In genomic region chr14:105224845-105225585, GRCh38 we compare ENCODE assay signal across 21 cellular contexts. TPM values are rescaled to one million over a fixed set of nuclear protein-coding genes. Genes with fewer than 3 reads are reported as not detected.
A peak's percentile ranks its signal among the peaks of the same experiment; 100 is the strongest.
DNase-seq lines count a peak whose midpoint lies in the region; ATAC-seq and TF ChIP-seq lines count a peak whose summit lies in the region.
"Had no signal": no experiment of that assay in that cellular context is flagged by ENCODE, and none has a peak within 500 bp of the region (broad histone marks: within the 10 kb centered on the region; RNA-seq: fewer than 3 reads in every experiment).

No MANE protein-coding gene starts in this region.

- H3K4me1 ChIP-seq in CD4-positive, CD25-positive, alpha-beta regulatory T cell (ENCODE audit: control insufficient read depth, insufficient read depth, low read length, poor library complexity, severe bottlenecking): no peaks in the 10 kb centered on the region
- no peaks in the 10 kb centered on the region for H3K4me1 ChIP-seq in trophoblast cell (ENCODE audit: control insufficient read depth in 1 of 2, insufficient read depth in 2 of 2, low read length in 2 of 2)
- H3K4me1 ChIP-seq: Peyer's patch had no signal

- H3K4me3 ChIP-seq in CD4-positive, CD25-positive, alpha-beta regulatory T cell (ENCODE audit: low read depth, low read length): no peak overlapping the region
- H3K4me3 ChIP-seq in epithelial cell of esophagus (ENCODE audit: low read length): no peak overlapping the region
- no peak overlapping the region for H3K4me3 ChIP-seq in trophoblast cell (ENCODE audit: low read depth, low read length)
- H3K4me3 ChIP-seq: MG63, Peyer's patch had no signal

- H3K79me2 ChIP-seq in trophoblast cell (ENCODE audit: control insufficient read depth, insufficient read depth, low read length, poor library complexity): no peaks in the 10 kb centered on the region

- no peak overlapping the region for H3K18ac ChIP-seq in trophoblast cell (ENCODE audit: low read length)

- no peak overlapping the region for H3K4me3 Mint-ChIP-seq in activated T-cell treated with anti-CD3 and anti-CD28 coated beads, Interleukin-2, amount 50 U/mL, for 72 hours
- H3K4me3 Mint-ChIP-seq in CD4-positive, CD25-positive, alpha-beta regulatory T cell: no peak overlapping the region
- no peak overlapping the region for H3K4me3 Mint-ChIP-seq in stimulated activated naive B cell treated with anti-CD40 and anti-IgM and Interleukin-4, amounts not matched to agents 10 μg/mL and 1 μg/mL and 100 μg/mL, for 72 hours
- H3K4me3 Mint-ChIP-seq: CD8-positive, alpha-beta T cell; HFFc6 had no signal

- H3K27ac Mint-ChIP-seq in activated T-cell treated with anti-CD3 and anti-CD28 coated beads, Interleukin-2, amount 50 U/mL, for 72 hours: peak overlapping the region; percentile 33
- peak overlapping the region in 2 of 3 donors; percentile 25 to 32 for H3K27ac Mint-ChIP-seq in CD4-positive, CD25-positive, alpha-beta regulatory T cell
- H3K27ac Mint-ChIP-seq in stimulated activated naive B cell treated with anti-CD40 and anti-IgM and Interleukin-4, amounts not matched to agents 10 μg/mL and 1 μg/mL and 100 μg/mL, for 72 hours: no peak overlapping the region
- H3K27ac Mint-ChIP-seq: CD8-positive, alpha-beta T cell; HFFc6 had no signal

- H3K79me1 ChIP-seq in trophoblast cell (ENCODE audit: low read length): no peaks in the 10 kb centered on the region

- H3K14ac ChIP-seq in trophoblast cell (ENCODE audit: low read length): no peak overlapping the region

- no peak overlapping the region for H3K4me2 ChIP-seq in trophoblast cell (ENCODE audit: low read length)

- H3K9me3 Mint-ChIP-seq in activated T-cell treated with anti-CD3 and anti-CD28 coated beads, Interleukin-2, amount 50 U/mL, for 72 hours: no peaks in the 10 kb centered on the region
- H3K9me3 Mint-ChIP-seq in CD4-positive, CD25-positive, alpha-beta regulatory T cell: no peaks in the 10 kb centered on the region
- no peaks in the 10 kb centered on the region for H3K9me3 Mint-ChIP-seq in stimulated activated naive B cell treated with anti-CD40 and anti-IgM and Interleukin-4, amounts not matched to agents 10 μg/mL and 1 μg/mL and 100 μg/mL, for 72 hours
- H3K9me3 Mint-ChIP-seq: CD8-positive, alpha-beta T cell; HFFc6 had no signal

- no peak overlapping the region for H2BK120ac ChIP-seq in trophoblast cell (ENCODE audit: insufficient read depth, low read length, poor library complexity)

- no peak overlapping the region for H3K23ac ChIP-seq in trophoblast cell (ENCODE audit: low read length)

- WGBS in trophoblast cell (ENCODE audit: extremely low coverage, insufficient coverage, insufficient read length): no CpG with 5 or more reads among the region's 11 CpGs

- no peaks in the 10 kb centered on the region for H3K27me3 ChIP-seq in CD4-positive, CD25-positive, alpha-beta regulatory T cell (ENCODE audit: control insufficient read depth, insufficient read depth, low read length)
- no peaks in the 10 kb centered on the region for H3K27me3 ChIP-seq in trophoblast cell (ENCODE audit: insufficient read depth, low read length)
- H3K27me3 ChIP-seq: BE2C, MG63, Peyer's patch had no signal

- no peak for ATAC-seq in activated T-cell treated with anti-CD3 and anti-CD28 coated beads, Interleukin-2, amount 50 U/mL, for 72 hours (replicated peaks in 1 of 2)
- ATAC-seq in CD4-positive, CD25-positive, alpha-beta regulatory T cell (ENCODE audit: low read depth in 2 of 2): no peak
- no peak for ATAC-seq in stimulated activated naive B cell treated with anti-CD40 and anti-IgM and Interleukin-4, amounts not matched to agents 10 μg/mL and 1 μg/mL and 100 μg/mL, for 72 hours (replicated peaks)
- no peak for ATAC-seq in HG03354 (IDR thresholded peaks at IDR 0.05; ENCODE audit: poor library complexity, severe bottlenecking, unreplicated experiment)
- ATAC-seq: CD8-positive, alpha-beta T cell had no signal

- H4K8ac ChIP-seq in trophoblast cell (ENCODE audit: low read depth, low read length): no peak overlapping the region

- no peak overlapping the region for H2BK5ac ChIP-seq in trophoblast cell (ENCODE audit: low read depth, low read length, poor library complexity)

- no peak for DNase-seq in activated T-cell treated with anti-CD3 and anti-CD28 coated beads, Interleukin-2, amount 50 U/mL, for 72 hours
- DNase-seq in activated T-cell treated with anti-CD3 and anti-CD28 coated beads for 4 hours (no peak), epithelial cell of esophagus (ENCODE audit: low read depth) (peak; percentile 58), trophoblast cell (no peak), amygdala (lab: John Stamatoyannopoulos, UW) (no peak)
- DNase-seq in CD4-positive, CD25-positive, alpha-beta regulatory T cell: no peak
- no peak for DNase-seq in stimulated activated naive B cell treated with anti-CD40 and anti-IgM and Interleukin-4, amounts not matched to agents 10 μg/mL and 1 μg/mL and 100 μg/mL, for 72 hours
- DNase-seq: BE2C; CD8-positive, alpha-beta T cell; HFFc6; Karpas-422; MG63; NCI-H1092; NCI-H146; NCI-H2029 treated with DMSO at 0.1 percent for 48 hours; NCI-H2171; NCI-H446; NCI-H526 treated with DMSO at 0.1 percent for 48 hours; Peyer's patch had no signal

- H4K12ac ChIP-seq in trophoblast cell (ENCODE audit: low read depth, low read length): no peak overlapping the region

- no peak for TF ChIP-seq CTCF in epithelial cell of esophagus (IDR thresholded peaks at IDR 0.05; ENCODE audit: insufficient read depth, low read depth, low read length, missing control alignments)

- H4K91ac ChIP-seq in trophoblast cell (ENCODE audit: low read depth, low read length): peak overlapping the region; percentile 12

- H3K9me3 ChIP-seq in CD4-positive, CD25-positive, alpha-beta regulatory T cell (ENCODE audit: control insufficient read depth in 2 of 2, low read length in 2 of 2): no peaks in the 10 kb centered on the region
- peaks cover 2% of the 10 kb centered on the region for H3K9me3 ChIP-seq in trophoblast cell (ENCODE audit: insufficient read depth, low read depth, low read length)
- H3K9me3 ChIP-seq: BE2C, MG63, Peyer's patch had no signal

- H3K4me1 Mint-ChIP-seq in activated T-cell treated with anti-CD3 and anti-CD28 coated beads, Interleukin-2, amount 50 U/mL, for 72 hours (ENCODE audit: low read depth): no peaks in the 10 kb centered on the region
- H3K4me1 Mint-ChIP-seq in CD4-positive, CD25-positive, alpha-beta regulatory T cell: peaks cover 0 to 6% (median 3%) of the 10 kb centered on the region in 4 donors
- H3K4me1 Mint-ChIP-seq in stimulated activated naive B cell treated with anti-CD40 and anti-IgM and Interleukin-4, amounts not matched to agents 10 μg/mL and 1 μg/mL and 100 μg/mL, for 72 hours: peaks cover 0 to 1% of the 10 kb centered on the region in 2 donors

- H3K27ac ChIP-seq in CD4-positive, CD25-positive, alpha-beta regulatory T cell (ENCODE audit: insufficient read depth, low read length, poor library complexity, severe bottlenecking): no peak overlapping the region
- no peak overlapping the region for H3K27ac ChIP-seq in trophoblast cell (ENCODE audit: low read depth, low read length)
- H3K27ac ChIP-seq: Peyer's patch had no signal

- no peak overlapping the region for H2BK12ac ChIP-seq in trophoblast cell (ENCODE audit: low read length)

- peaks cover 0 to 1% of the 10 kb centered on the region in 2 donors for H3K36me3 Mint-ChIP-seq in activated T-cell treated with anti-CD3 and anti-CD28 coated beads, Interleukin-2, amount 50 U/mL, for 72 hours (ENCODE audit: insufficient read depth in 2 of 2)
- peaks cover 31% of the 10 kb centered on the region for H3K36me3 Mint-ChIP-seq in CD4-positive, CD25-positive, alpha-beta regulatory T cell
- H3K36me3 Mint-ChIP-seq in stimulated activated naive B cell treated with anti-CD40 and anti-IgM and Interleukin-4, amounts not matched to agents 10 μg/mL and 1 μg/mL and 100 μg/mL, for 72 hours: peaks cover 32 to 50% of the 10 kb centered on the region in 2 donors

- peaks cover 35% of the 10 kb centered on the region for H3K36me3 ChIP-seq in CD4-positive, CD25-positive, alpha-beta regulatory T cell (ENCODE audit: control insufficient read depth, insufficient read depth, low read length)
- H3K36me3 ChIP-seq in trophoblast cell (ENCODE audit: control insufficient read depth in 1 of 2, insufficient read depth in 2 of 2, low read length in 2 of 2): peaks cover 21 to 29% of the 10 kb centered on the region in 2 experiments
- H3K36me3 ChIP-seq: MG63 had no signal

- no peak overlapping the region for H3K9ac ChIP-seq in trophoblast cell (ENCODE audit: low read length)

- H2AFZ ChIP-seq in trophoblast cell (ENCODE audit: insufficient read depth, low read length, poor library complexity): no peak overlapping the region

- H3K4ac ChIP-seq in trophoblast cell (ENCODE audit: low read depth, low read length): no peak overlapping the region

- no peaks in the 10 kb centered on the region for H3K27me3 Mint-ChIP-seq in activated T-cell treated with anti-CD3 and anti-CD28 coated beads, Interleukin-2, amount 50 U/mL, for 72 hours (ENCODE audit: low read depth)
- H3K27me3 Mint-ChIP-seq in CD4-positive, CD25-positive, alpha-beta regulatory T cell: no peaks in the 10 kb centered on the region
- no peaks in the 10 kb centered on the region for H3K27me3 Mint-ChIP-seq in stimulated activated naive B cell treated with anti-CD40 and anti-IgM and Interleukin-4, amounts not matched to agents 10 μg/mL and 1 μg/mL and 100 μg/mL, for 72 hours

- H2AK5ac ChIP-seq in trophoblast cell (ENCODE audit: low read length): no peak overlapping the region

RNA-seq across cellular contexts. Expression of gene BTBD6, which starts 23.3 kb away (rescaled TPM):
- total RNA-seq in activated T-cell treated with anti-CD3 and anti-CD28 coated beads, Interleukin-2, amount 50 U/mL, for 72 hours: 10 to 100 TPM; 25.8 to 28.8 TPM
- 39.4 TPM for total RNA-seq in CD4-positive, CD25-positive, alpha-beta regulatory T cell
- polyA plus RNA-seq in CD4-positive, CD25-positive, alpha-beta regulatory T cell: 10 to 100 TPM in 2 of 4 donors, 1 to 10 TPM in 2; 4.6 to 17.4 (median 9.0) TPM
- polyA plus RNA-seq in trophoblast cell (2013): 18.3 and 18.8 TPM in 2 replicates
- total RNA-seq: A172 had no signal

RNA-seq across cellular contexts. Expression of gene NUDT14, which starts 43.9 kb away (rescaled TPM):
- total RNA-seq in activated T-cell treated with anti-CD3 and anti-CD28 coated beads, Interleukin-2, amount 50 U/mL, for 72 hours: 10 to 100 TPM; 13.3 to 18.2 TPM
- total RNA-seq in CD4-positive, CD25-positive, alpha-beta regulatory T cell: 15.3 TPM
- polyA plus RNA-seq in CD4-positive, CD25-positive, alpha-beta regulatory T cell: 10 to 100 TPM in 2 of 4 donors, 1 to 10 TPM in 2; 6.5 to 18.1 (median 10.6) TPM
- polyA plus RNA-seq in trophoblast cell (2013): 8.6 and 9.6 TPM in 2 replicates

RNA-seq across cellular contexts. Expression of gene JAG2, which starts 56.4 kb away (rescaled TPM):
- total RNA-seq in activated T-cell treated with anti-CD3 and anti-CD28 coated beads, Interleukin-2, amount 50 U/mL, for 72 hours: 1 to 10 TPM; 3.1 to 5.4 TPM
- total RNA-seq in CD4-positive, CD25-positive, alpha-beta regulatory T cell: 1.4 TPM
- under 1 TPM in 2 of 4 donors, not detected in 2; 0.05 to 0.23 TPM for polyA plus RNA-seq in CD4-positive, CD25-positive, alpha-beta regulatory T cell
- 1.6 and 2.0 TPM in 2 replicates for polyA plus RNA-seq in trophoblast cell (2013)
